ENCODE assay signal across 10 cellular contexts in the genomic region with DNA sequence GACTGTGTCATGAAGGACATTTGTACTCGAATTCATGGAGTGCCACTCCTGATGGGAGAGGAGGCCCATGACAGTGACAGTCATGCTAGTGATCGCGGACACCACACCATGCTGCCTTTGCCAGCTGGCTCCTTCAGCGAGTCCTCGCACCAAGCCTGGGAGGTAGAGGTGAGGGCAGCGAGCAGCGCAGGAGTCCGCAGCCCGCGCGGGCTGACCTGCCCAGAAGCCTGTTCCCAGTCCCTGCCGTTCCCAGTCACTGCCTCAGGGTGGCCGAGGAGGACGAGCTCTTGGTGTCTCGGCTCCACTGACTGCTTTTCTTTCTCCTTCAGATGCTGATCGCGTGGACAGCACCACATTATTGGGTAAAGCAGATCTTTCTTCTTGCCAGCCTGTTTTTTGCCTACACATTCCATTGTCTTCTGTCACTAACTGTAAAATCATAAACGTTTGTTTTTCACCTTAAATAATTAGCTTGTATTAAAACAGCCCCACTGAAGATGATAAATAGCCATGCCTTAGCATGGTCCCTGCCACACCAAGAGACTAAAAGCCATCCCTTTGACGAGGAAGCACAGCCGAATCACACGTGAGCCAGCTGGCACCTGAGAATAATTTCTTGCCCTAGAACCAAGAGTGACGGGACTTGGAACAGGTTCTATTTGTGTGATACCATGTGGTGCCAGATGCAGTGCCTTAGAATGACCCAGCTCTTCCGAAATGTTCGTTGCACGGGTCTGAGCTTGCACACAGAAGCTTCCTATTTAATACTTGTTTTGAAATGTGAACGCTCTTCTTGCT. TPM values are rescaled to one million over a fixed set of nuclear protein-coding genes. Genes with fewer than 3 reads are reported as not detected.
DNase-seq lines count a peak whose midpoint lies in the region; ATAC-seq and TF ChIP-seq lines count a peak whose summit lies in the region.
"Had no signal": no experiment of that assay in that cellular context is flagged by ENCODE, and none has a peak within 500 bp of the region (broad histone marks: within the 10 kb centered on the region; RNA-seq: fewer than 3 reads in every experiment).

No MANE protein-coding gene starts in this region.

- ATAC-seq in T-helper 17 cell (peak; percentile 14), foreskin keratinocyte (peak; percentile 49), mucosa of descending colon (no peak)

- H3K27me3 Mint-ChIP-seq in T-helper 17 cell: no peaks in the 10 kb centered on the region

- H3K79me2 ChIP-seq in osteoblast (ENCODE audit: insufficient read depth, low read length): no peaks in the 10 kb centered on the region

- H3K4me2 ChIP-seq in osteoblast (ENCODE audit: insufficient read depth, low read length): no peak overlapping the region

- no peak overlapping the region for H2AFZ ChIP-seq in osteoblast (ENCODE audit: low read length)

- H3K27ac ChIP-seq in foreskin keratinocyte: no peak overlapping the region
- no peak overlapping the region for H3K27ac ChIP-seq in osteoblast (ENCODE audit: low read depth, low read length)

- TF ChIP-seq CTCF in foreskin keratinocyte (conservative IDR thresholded peaks at IDR 0.05): peak; percentile 45
- TF ChIP-seq CTCF in osteoblast (IDR thresholded peaks at IDR 0.05; ENCODE audit: extremely low read depth, low read depth, low read length): no peak
- no peak for TF ChIP-seq CTCF in mucosa of descending colon (IDR thresholded peaks at IDR 0.05)

- peaks cover 10% of the 10 kb centered on the region for H3K4me1 Mint-ChIP-seq in T-helper 17 cell

- DNase-seq in DMS 273 (lab: John Stamatoyannopoulos, UW; ENCODE audit: unreplicated experiment) (peak; percentile 83), T-helper 17 cell (no peak), foreskin keratinocyte (peak in 1 of 2 donors; percentile 37), osteoblast (ENCODE audit: insufficient read length, low spot score, missing footprints) (peak; percentile 48), NCI-H1105 treated with DMSO at 0.1 percent for 48 hours (lab: John Stamatoyannopoulos, UW) (no peak), mucosa of descending colon (no peak), NOMO-1 treated with DMSO at 0.1 percent for 48 hours (lab: John Stamatoyannopoulos, UW; ENCODE audit: unreplicated experiment) (no peak)
- no peak for DNase-seq in activated effector memory CD4-positive, alpha-beta T cell treated with Interleukin-2 at 50 U/mL for 16 hours

- H3K36me3 ChIP-seq in osteoblast (ENCODE audit: insufficient read depth, low read length) (peaks cover 30% of the 10 kb centered on the region), mucosa of descending colon (ENCODE audit: low read depth) (no peaks in the 10 kb centered on the region)

- intact Hi-C loops in mucosa of descending colon (cut with DNase I, micrococcal nuclease): loop anchor here in 1 of 2 donors (10.0 kb wide), 1 partner anchor 100 kb away; no protein-coding TSS in a partner anchor

- H3K9me3 ChIP-seq in T-helper 17 cell (ENCODE audit: control insufficient read depth, low read length, poor library complexity, severe bottlenecking) (no peaks in the 10 kb centered on the region), osteoblast (ENCODE audit: low read depth, low read length) (no peaks in the 10 kb centered on the region), mucosa of descending colon (no peaks in the 10 kb centered on the region)

- no peak overlapping the region for H3K4me3 ChIP-seq in osteoblast (ENCODE audit: insufficient read depth, low read length)
- H3K4me3 ChIP-seq in mucosa of descending colon: no peak overlapping the region

- no peaks in the 10 kb centered on the region for H4K20me1 ChIP-seq in osteoblast (ENCODE audit: insufficient read depth, low read length)

- peak overlapping the region; percentile 28 for H3K4me3 Mint-ChIP-seq in T-helper 17 cell
- H3K4me3 Mint-ChIP-seq: activated T-helper 1 cell treated with anti-CD3 and anti-CD28 coated beads, Interleukin-12 subunit alpha, Interleukin-12 subunit beta, Interleukin-2, Interleukin-4 antibody, amounts not matched to agents 30 ng/mL and 10 ng/mL and 1 ng/mL, durations not matched to agents 14 hours and 24 hours and 36 hours had no signal

- H3K36me3 Mint-ChIP-seq in T-helper 17 cell (ENCODE audit: low read depth): peaks cover 6% of the 10 kb centered on the region

- H3K27ac Mint-ChIP-seq in T-helper 17 cell: no peak overlapping the region
- H3K27ac Mint-ChIP-seq: activated T-helper 1 cell treated with anti-CD3 and anti-CD28 coated beads, Interleukin-12 subunit alpha, Interleukin-12 subunit beta, Interleukin-2, Interleukin-4 antibody, amounts not matched to agents 30 ng/mL and 10 ng/mL and 1 ng/mL, durations not matched to agents 14 hours and 24 hours and 36 hours had no signal

- no peaks in the 10 kb centered on the region for H3K27me3 ChIP-seq in foreskin keratinocyte
- no peaks in the 10 kb centered on the region for H3K27me3 ChIP-seq in osteoblast (ENCODE audit: insufficient read depth, low read length)

- H3K4me1 ChIP-seq in foreskin keratinocyte: peaks cover 19% of the 10 kb centered on the region
- H3K4me1 ChIP-seq in osteoblast (ENCODE audit: insufficient read depth, low read length): no peaks in the 10 kb centered on the region
- H3K4me1 ChIP-seq in mucosa of descending colon (ENCODE audit: low read depth): no peaks in the 10 kb centered on the region

RNA-seq across cellular contexts. Expression of gene FAM118A, which starts 25.5 kb away (rescaled TPM):
- total RNA-seq in T-helper 17 cell (100 to 1,000 TPM; 162 to 200 TPM), foreskin keratinocyte (12.8 and 15.5 TPM in 2 replicates), osteoblast (21.7 and 23.9 TPM in 2 replicates), mucosa of descending colon (10 to 100 TPM; 50.1 to 86.0 (median 55.1) TPM)
- 7.0 and 7.5 TPM in 2 replicates for polyA plus RNA-seq in foreskin keratinocyte

RNA-seq across cellular contexts. Expression of gene UPK3A, which starts 50.5 kb away (rescaled TPM):
- total RNA-seq in T-helper 17 cell: under 1 TPM in 1 of 2 donors, not detected in 1; 0.37 TPM
- not detected in 2 replicates for total RNA-seq in foreskin keratinocyte
- polyA plus RNA-seq in foreskin keratinocyte: not detected in 2 replicates
- not detected in 2 replicates for total RNA-seq in osteoblast
- total RNA-seq in mucosa of descending colon: under 1 TPM in 1 of 3 donors, not detected in 2; 0.67 TPM
- total RNA-seq: activated T-helper 1 cell treated with anti-CD3 and anti-CD28 coated beads, Interleukin-12 subunit alpha, Interleukin-12 subunit beta, Interleukin-2, Interleukin-4 antibody, amounts not matched to agents 30 ng/mL and 10 ng/mL and 1 ng/mL, durations not matched to agents 14 hours and 24 hours and 36 hours; posterior vena cava had no signal

Comparison
In these comparisons a context has a peak if more than half of its experiments do, and no peak if none do; other contexts are left out.
1. DNase-seq: peak in DMS 273 (single experiment) and osteoblast (single experiment); none in T-helper 17 cell (0 of 3), activated effector memory CD4-positive, alpha-beta T cell treated with Interleukin-2 at 50 U/mL for 16 hours (single experiment), NCI-H1105 treated with DMSO at 0.1 percent for 48 hours (single experiment), mucosa of descending colon (0 of 3) and NOMO-1 treated with DMSO at 0.1 percent for 48 hours (single experiment).